ENCODE assay signal across 8 cellular contexts in the genomic region with DNA sequence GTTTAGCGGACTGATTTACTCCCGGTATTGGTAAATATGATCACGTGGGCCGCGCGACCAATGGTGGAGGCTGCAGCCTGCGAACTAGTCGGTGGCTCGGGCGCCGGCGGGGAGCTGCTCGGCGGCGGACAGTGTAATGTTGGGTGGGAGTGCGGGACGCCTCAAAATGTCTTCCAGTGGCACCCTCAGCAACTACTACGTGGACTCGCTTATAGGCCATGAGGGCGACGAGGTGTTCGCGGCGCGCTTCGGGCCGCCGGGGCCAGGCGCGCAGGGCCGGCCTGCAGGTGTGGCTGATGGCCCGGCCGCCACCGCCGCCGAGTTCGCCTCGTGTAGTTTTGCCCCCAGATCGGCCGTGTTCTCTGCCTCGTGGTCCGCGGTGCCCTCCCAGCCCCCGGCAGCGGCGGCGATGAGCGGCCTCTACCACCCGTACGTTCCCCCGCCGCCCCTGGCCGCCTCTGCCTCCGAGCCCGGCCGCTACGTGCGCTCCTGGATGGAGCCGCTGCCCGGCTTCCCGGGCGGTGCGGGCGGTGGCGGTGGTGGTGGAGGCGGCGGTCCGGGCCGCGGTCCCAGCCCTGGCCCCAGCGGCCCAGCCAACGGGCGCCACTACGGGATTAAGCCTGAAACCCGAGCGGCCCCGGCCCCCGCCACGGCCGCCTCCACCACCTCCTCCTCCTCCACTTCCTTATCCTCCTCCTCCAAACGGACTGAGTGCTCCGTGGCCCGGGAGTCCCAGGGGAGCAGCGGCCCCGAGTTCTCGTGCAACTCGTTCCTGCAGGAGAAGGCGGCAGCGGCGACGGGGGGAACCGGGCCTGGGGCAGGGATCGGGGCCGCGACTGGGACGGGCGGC. TPM values are rescaled to one million over a fixed set of nuclear protein-coding genes. Genes with fewer than 3 reads are reported as not detected.
DNase-seq lines count a peak whose midpoint lies in the region; ATAC-seq and TF ChIP-seq lines count a peak whose summit lies in the region.

HOXD9 (plus strand) TSS at position 87 of the 850 bp plus-strand sequence; CDS start at position 137, 50 bp downstream.

- no peak within 1 kb of the TSS for H2BK120ac ChIP-seq in mesenchymal stem cell (ENCODE audit: low read depth, low read length)

- TF ChIP-seq CTCF in HFF-Myc (IDR thresholded peaks at IDR 0.05; ENCODE audit: low read depth, low read length, missing control alignments) (no peak), upper lobe of left lung (IDR thresholded peaks at IDR 0.05) (no peak)

- H3K27me3 ChIP-seq in mesenchymal stem cell (ENCODE audit: control insufficient read depth in 1 of 2, insufficient read depth in 1 of 2, low read length in 2 of 2) (peaks cover 46 to 90% of the 10 kb centered on the region in 2 experiments), upper lobe of left lung (peaks cover 3 to 84% (median 52%) of the 10 kb centered on the region in 4 donors)

- no peak within 1 kb of the TSS for H2BK5ac ChIP-seq in mesenchymal stem cell (ENCODE audit: low read depth, low read length, poor library complexity, severe bottlenecking)

- peak within 1 kb of the TSS; percentile 69 for H3K9ac ChIP-seq in mesenchymal stem cell (ENCODE audit: low read length)

- WGBS in mesenchymal stem cell = 1% methylated on average over 65 of the region's 97 CpGs
- WGBS in upper lobe of left lung, 2 donors = 5 to 7% methylated on average over 32 to 41 of the region's 97 CpGs

- no peak within 1 kb of the TSS for H3K18ac ChIP-seq in mesenchymal stem cell (ENCODE audit: low read depth in 1 of 2, low read length in 2 of 2)

- no peak within 1 kb of the TSS for H2AK5ac ChIP-seq in mesenchymal stem cell (ENCODE audit: low read length, severe bottlenecking)

- H3K9me3 ChIP-seq in mesenchymal stem cell (ENCODE audit: control insufficient read depth, low read length) (no peaks in the 10 kb centered on the region), upper lobe of left lung (peaks cover 0 to 5% (median 0%) of the 10 kb centered on the region in 4 donors)

- no peak within 1 kb of the TSS for H3K27ac ChIP-seq in mesenchymal stem cell (ENCODE audit: low read length, poor library complexity, severe bottlenecking)
- no peak within 1 kb of the TSS for H3K27ac ChIP-seq in upper lobe of left lung

- peak; percentile 83 for DNase-seq in ACHN
- DNase-seq in HFF-Myc (ENCODE audit: extremely low read depth, low read depth) = no peak
- DNase-seq in cerebellar cortex (ENCODE audit: low spot score) = peak; percentile 31
- DNase-seq in mesenchymal stem cell = no peak
- DNase-seq in upper lobe of left lung = peak in 1 of 2 donors; percentile 83
- no peak for DNase-seq in GF-D8 (lab: John Stamatoyannopoulos, UW)

- no peak for TF ChIP-seq EP300 in upper lobe of left lung (IDR thresholded peaks at IDR 0.05)

- H3K36me3 ChIP-seq in mesenchymal stem cell (ENCODE audit: control insufficient read depth in 1 of 2, insufficient read depth in 2 of 2, low read depth in 1 of 2, low read length in 2 of 2) = no peaks in the 10 kb centered on the region
- no peaks in the 10 kb centered on the region for H3K36me3 ChIP-seq in upper lobe of left lung

- H2BK12ac ChIP-seq in mesenchymal stem cell (ENCODE audit: low read length in 2 of 2) = no peak within 1 kb of the TSS

- H3K4me3 ChIP-seq in HFF-Myc (replicated peaks; ENCODE audit: low read depth, low read length) (peak within 1 kb of the TSS; percentile 24), mesenchymal stem cell (ENCODE audit: insufficient read depth in 1 of 2, low read depth in 1 of 2, low read length in 2 of 2) (peak within 1 kb of the TSS; percentile 49 to 84), upper lobe of left lung (peak within 1 kb of the TSS in 3 of 4 donors; percentile 5 to 40 (median 37))

- H3K79me1 ChIP-seq in mesenchymal stem cell (replicated peaks; ENCODE audit: low read length, poor library complexity, severe bottlenecking) = no peaks in the 10 kb centered on the region

- H3K4me2 ChIP-seq in mesenchymal stem cell (ENCODE audit: low read length, poor library complexity, severe bottlenecking) = peak within 1 kb of the TSS; percentile 69

- no peak within 1 kb of the TSS for H4K91ac ChIP-seq in mesenchymal stem cell (ENCODE audit: low read length)

- peaks cover 18% of the 10 kb centered on the region for H3K4me1 ChIP-seq in mesenchymal stem cell (ENCODE audit: control insufficient read depth, insufficient read depth, low read depth, low read length)
- peaks cover 13 to 24% (median 22%) of the 10 kb centered on the region in 4 donors for H3K4me1 ChIP-seq in upper lobe of left lung

- ATAC-seq in upper lobe of left lung (ENCODE audit: low FRiP score in 2 of 2) (peak in 1 of 2 donors; percentile 73), GM21526 (IDR thresholded peaks at IDR 0.05; ENCODE audit: low FRiP score, unreplicated experiment) (no peak), GM21447 (IDR thresholded peaks at IDR 0.05; ENCODE audit: unreplicated experiment) (no peak)

- no peak within 1 kb of the TSS for H3K14ac ChIP-seq in mesenchymal stem cell (ENCODE audit: low read length in 2 of 2)

- H2BK15ac ChIP-seq in mesenchymal stem cell (ENCODE audit: low read depth, poor library complexity, severe bottlenecking) = no peak within 1 kb of the TSS

- in situ Hi-C loops in ACHN (cut with HindIII; ENCODE audit: low pct_ligation_motif_present, low pct_unique_long_range_greater_than_20kb, low sequenced_read_pairs) = no loop called here

- H4K8ac ChIP-seq in mesenchymal stem cell (ENCODE audit: low read length) = no peak within 1 kb of the TSS

- peak within 1 kb of the TSS; percentile 29 for H2AFZ ChIP-seq in mesenchymal stem cell (ENCODE audit: low read depth, low read length)

- H3K4ac ChIP-seq in mesenchymal stem cell (ENCODE audit: low read depth in 1 of 2, low read length in 2 of 2) = no peak within 1 kb of the TSS

- H3K23ac ChIP-seq in mesenchymal stem cell (ENCODE audit: low read length in 2 of 2) = peak within 1 kb of the TSS in 1 of 2 experiments; percentile 46

- TF ChIP-seq POLR2A in upper lobe of left lung (IDR thresholded peaks at IDR 0.05) = no peak

RNA-seq across cellular contexts. Expression of gene HOXD9, which starts in this region (rescaled TPM):
- not detected for polyA plus RNA-seq in mesenchymal stem cell (2013, experiment 1 of 2)
- polyA plus RNA-seq in mesenchymal stem cell (2013, experiment 2 of 2) = not detected
- total RNA-seq in upper lobe of left lung = 1 to 10 TPM in 1 of 6 donors, under 1 TPM in 1, not detected in 4; 0.40 to 1.2 TPM

Comparison
In these comparisons a context has a peak if more than half of its experiments do, and no peak if none do; other contexts are left out.
1. DNase-seq: peak in ACHN (single experiment) and cerebellar cortex (single experiment); none in HFF-Myc (single experiment), mesenchymal stem cell (single experiment) and GF-D8 (single experiment).
2. Peak in every context shown above with its lines, with median percentiles within 50 percentile points of each other: H3K4me3 ChIP-seq.